In genomic region chr4:19807505-19807904, GRCh38 we compare ENCODE assay signal across 13 cellular contexts.
DNase-seq lines count a peak whose midpoint lies in the region; ATAC-seq, FAIRE-seq and TF ChIP-seq lines count a peak whose summit lies in the region.
"Had no signal": no experiment of that assay in that cellular context is flagged by ENCODE, and none has a peak within 500 bp of the region (broad histone marks: within the 10 kb centered on the region; RNA-seq: fewer than 3 reads in every experiment).

No MANE protein-coding gene starts in this region.

- peak; percentile 60 for DNase-seq in EL
- no peak for DNase-seq in RWPE2 (ENCODE audit: low spot score)
- peak; percentile 33 to 36 for DNase-seq in foreskin fibroblast
- no peak for DNase-seq in smooth muscle cell (lab: John Stamatoyannopoulos, UW; ENCODE audit: unreplicated experiment)
- no peak for DNase-seq in esophagus squamous epithelium (lab: John Stamatoyannopoulos, UW)
- DNase-seq in kidney: no peak
- no peak for DNase-seq in SHP77 (lab: John Stamatoyannopoulos, UW)
- DNase-seq: Caco-2; effector CD8-positive, alpha-beta T cell; NCI-H510A treated with DMSO at 0.1 percent for 48 hours; right lobe of liver; SHP77 treated with DMSO at 0.1 percent for 48 hours; substantia nigra had no signal

- intact Hi-C loops in esophagus squamous epithelium (cut with DNase I): no loop called here
- intact Hi-C loops in kidney (cut with DNase I): no loop called here

- TF ChIP-seq CTCF in RWPE2 (IDR thresholded peaks at IDR 0.05; ENCODE audit: poor library complexity, severe bottlenecking): no peak
- no peak for TF ChIP-seq CTCF in foreskin fibroblast (IDR thresholded peaks at IDR 0.05; ENCODE audit: low read depth, low read length)
- TF ChIP-seq CTCF in smooth muscle cell (IDR thresholded peaks at IDR 0.05; ENCODE audit: borderline replicate concordance, insufficient read depth, poor library complexity, severe bottlenecking): no peak
- TF ChIP-seq CTCF in esophagus squamous epithelium (IDR thresholded peaks at IDR 0.05): no peak
- no peak for TF ChIP-seq CTCF in kidney (IDR thresholded peaks at IDR 0.05; ENCODE audit: borderline replicate concordance, extremely low read depth, insufficient read depth)

- peak; percentile 78; the same call in 2 of the 3 replicates for ATAC-seq in RWPE2 (ENCODE audit: low read depth)
- ATAC-seq: right lobe of liver had no signal

- no peak for TF ChIP-seq POLR2A in esophagus squamous epithelium (IDR thresholded peaks at IDR 0.05)

- H4K20me1 ChIP-seq in smooth muscle cell (ENCODE audit: low read depth): no peaks in the 10 kb centered on the region

- H3K4me3 ChIP-seq in RWPE2 (ENCODE audit: severe bottlenecking): no peak overlapping the region
- no peak overlapping the region for H3K4me3 ChIP-seq in foreskin fibroblast (ENCODE audit: low read depth in 1 of 2, low read length in 2 of 2)
- H3K4me3 ChIP-seq in smooth muscle cell: no peak overlapping the region
- H3K4me3 ChIP-seq in esophagus squamous epithelium: no peak overlapping the region
- no peak overlapping the region for H3K4me3 ChIP-seq in kidney (ENCODE audit: low read length in 2 of 2)
- H3K4me3 ChIP-seq: right lobe of liver had no signal

- H3K27ac ChIP-seq in RWPE2 (ENCODE audit: poor library complexity, severe bottlenecking) (no peak overlapping the region), smooth muscle cell (ENCODE audit: low read depth) (peak overlapping the region; percentile 3), esophagus squamous epithelium (no peak overlapping the region), kidney (ENCODE audit: low read depth in 2 of 2, low read length in 2 of 2) (no peak overlapping the region)
- H3K27ac ChIP-seq: right lobe of liver had no signal

- no peaks in the 10 kb centered on the region for H3K79me2 ChIP-seq in smooth muscle cell (ENCODE audit: low read depth)

- 71% methylated on average over 2 of the region's 2 CpGs for WGBS in smooth muscle cell (ENCODE audit: low lambda C conversion rate)
- 27 to 34% methylated on average over 2 of the region's 2 CpGs for WGBS in esophagus squamous epithelium, 2 donors

- no peak for FAIRE-seq in kidney (lab: Jason Lieb, UNC)

- H2AFZ ChIP-seq in smooth muscle cell (ENCODE audit: low read depth): no peak overlapping the region

- no peaks in the 10 kb centered on the region for H3F3A ChIP-seq in smooth muscle cell (ENCODE audit: low read depth)

- H3K9ac ChIP-seq in smooth muscle cell (ENCODE audit: low read depth): peak overlapping the region; percentile 9
- H3K9ac ChIP-seq in kidney (ENCODE audit: low read length in 2 of 2): no peak overlapping the region

- H3K4me2 ChIP-seq in smooth muscle cell: peak overlapping the region; percentile 17

- H3K36me3 ChIP-seq in RWPE2 (ENCODE audit: low read depth) (no peaks in the 10 kb centered on the region), smooth muscle cell (ENCODE audit: low read depth) (no peaks in the 10 kb centered on the region), esophagus squamous epithelium (no peaks in the 10 kb centered on the region), kidney (ENCODE audit: control insufficient read depth in 1 of 2, insufficient read depth in 2 of 2, low read length in 2 of 2) (no peaks in the 10 kb centered on the region)
- H3K36me3 ChIP-seq: right lobe of liver had no signal

- H3K9me3 ChIP-seq in RWPE2 (ENCODE audit: severe bottlenecking) (no peaks in the 10 kb centered on the region), smooth muscle cell (replicated peaks; ENCODE audit: low read depth) (no peaks in the 10 kb centered on the region), esophagus squamous epithelium (no peaks in the 10 kb centered on the region), kidney (ENCODE audit: control insufficient read depth in 1 of 2, low read length in 2 of 2) (no peaks in the 10 kb centered on the region)
- H3K9me3 ChIP-seq: Caco-2, right lobe of liver had no signal

- H3K27me3 ChIP-seq in RWPE2 (ENCODE audit: insufficient read depth, poor library complexity, severe bottlenecking) (no peaks in the 10 kb centered on the region), smooth muscle cell (ENCODE audit: low read depth) (no peaks in the 10 kb centered on the region), esophagus squamous epithelium (no peaks in the 10 kb centered on the region)
- H3K27me3 ChIP-seq: right lobe of liver had no signal

- no peaks in the 10 kb centered on the region for H3K4me1 ChIP-seq in RWPE2 (ENCODE audit: insufficient read depth, poor library complexity, severe bottlenecking)
- H3K4me1 ChIP-seq in smooth muscle cell (ENCODE audit: low read depth): no peaks in the 10 kb centered on the region
- H3K4me1 ChIP-seq in esophagus squamous epithelium: no peaks in the 10 kb centered on the region
- no peaks in the 10 kb centered on the region for H3K4me1 ChIP-seq in kidney (ENCODE audit: control insufficient read depth in 1 of 2, insufficient read depth in 1 of 2, low read depth in 1 of 2, low read length in 2 of 2)
- H3K4me1 ChIP-seq: Caco-2, right lobe of liver had no signal

Comparison
In these comparisons a context has a peak if more than half of its experiments do, and no peak if none do; other contexts are left out.
1. DNase-seq: peak in EL (single experiment) and foreskin fibroblast (2 of 2); none in RWPE2 (single experiment), smooth muscle cell (single experiment), esophagus squamous epithelium (single experiment), kidney (single experiment) and SHP77 (0 of 2).